In the genomic region with DNA sequence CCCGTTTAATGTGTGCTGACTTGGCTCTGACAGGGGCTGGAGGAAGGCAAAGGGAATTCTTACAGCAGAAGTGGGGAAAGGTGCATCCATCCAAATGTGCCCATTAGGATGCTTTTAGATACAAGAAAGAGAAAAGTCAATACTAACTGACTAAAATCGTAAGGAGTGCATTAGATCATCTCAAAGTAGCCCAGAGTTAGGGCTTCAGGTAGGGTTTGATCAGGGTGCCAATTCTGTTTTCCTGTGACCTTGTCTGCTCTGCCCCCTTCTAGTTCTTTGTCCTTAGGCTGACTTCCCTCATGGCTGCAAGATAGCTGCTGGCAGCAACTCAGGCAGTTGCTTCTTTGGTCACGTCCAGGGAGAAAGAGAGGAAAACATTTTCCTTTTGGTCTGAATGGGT, we compare ENCODE assay signal across 2 cellular contexts.
TF ChIP-seq lines count a peak whose summit lies in the region.

No MANE protein-coding gene starts in this region.

TF ChIP-seq in HepG2, 621 proteins besides CTCF, POLR2A, EP300 and RAD21:
- TF ChIP-seq ZNF329 (CRISPR knock-in tag; IDR thresholded peaks at IDR 0.05; ENCODE audit: low read depth): peak; percentile 97
- no peak for TF ChIP-seq RFXANK (CRISPR knock-in tag; IDR thresholded peaks at IDR 0.05)

TF ChIP-seq in K562, 482 proteins besides CTCF, POLR2A, EP300 and RAD21:
- no peak for TF ChIP-seq EGR1 (conservative IDR thresholded peaks at IDR 0.05)
- TF ChIP-seq, protein P1, sequence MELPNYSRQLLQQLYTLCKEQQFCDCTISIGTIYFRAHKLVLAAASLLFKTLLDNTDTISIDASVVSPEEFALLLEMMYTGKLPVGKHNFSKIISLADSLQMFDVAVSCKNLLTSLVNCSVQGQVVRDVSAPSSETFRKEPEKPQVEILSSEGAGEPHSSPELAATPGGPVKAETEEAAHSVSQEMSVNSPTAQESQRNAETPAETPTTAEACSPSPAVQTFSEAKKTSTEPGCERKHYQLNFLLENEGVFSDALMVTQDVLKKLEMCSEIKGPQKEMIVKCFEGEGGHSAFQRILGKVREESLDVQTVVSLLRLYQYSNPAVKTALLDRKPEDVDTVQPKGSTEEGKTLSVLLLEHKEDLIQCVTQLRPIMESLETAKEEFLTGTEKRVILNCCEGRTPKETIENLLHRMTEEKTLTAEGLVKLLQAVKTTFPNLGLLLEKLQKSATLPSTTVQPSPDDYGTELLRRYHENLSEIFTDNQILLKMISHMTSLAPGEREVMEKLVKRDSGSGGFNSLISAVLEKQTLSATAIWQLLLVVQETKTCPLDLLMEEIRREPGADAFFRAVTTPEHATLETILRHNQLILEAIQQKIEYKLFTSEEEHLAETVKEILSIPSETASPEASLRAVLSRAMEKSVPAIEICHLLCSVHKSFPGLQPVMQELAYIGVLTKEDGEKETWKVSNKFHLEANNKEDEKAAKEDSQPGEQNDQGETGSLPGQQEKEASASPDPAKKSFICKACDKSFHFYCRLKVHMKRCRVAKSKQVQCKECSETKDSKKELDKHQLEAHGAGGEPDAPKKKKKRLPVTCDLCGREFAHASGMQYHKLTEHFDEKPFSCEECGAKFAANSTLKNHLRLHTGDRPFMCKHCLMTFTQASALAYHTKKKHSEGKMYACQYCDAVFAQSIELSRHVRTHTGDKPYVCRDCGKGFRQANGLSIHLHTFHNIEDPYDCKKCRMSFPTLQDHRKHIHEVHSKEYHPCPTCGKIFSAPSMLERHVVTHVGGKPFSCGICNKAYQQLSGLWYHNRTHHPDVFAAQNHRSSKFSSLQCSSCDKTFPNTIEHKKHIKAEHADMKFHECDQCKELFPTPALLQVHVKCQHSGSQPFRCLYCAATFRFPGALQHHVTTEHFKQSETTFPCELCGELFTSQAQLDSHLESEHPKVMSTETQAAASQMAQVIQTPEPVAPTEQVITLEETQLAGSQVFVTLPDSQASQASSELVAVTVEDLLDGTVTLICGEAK (IDR thresholded peaks at IDR 0.05): no peak
- TF ChIP-seq, protein P1 (CRISPR knock-in tag; IDR thresholded peaks at IDR 0.05): no peak
- no peak for TF ChIP-seq TRIM24 (IDR thresholded peaks at IDR 0.05)
- no peak for TF ChIP-seq SIX5 (IDR thresholded peaks at IDR 0.05; ENCODE audit: borderline replicate concordance in 1 of 2, insufficient read depth in 1 of 2, low read depth in 1 of 2, low read length in 2 of 2)
- TF ChIP-seq, protein P2, sequence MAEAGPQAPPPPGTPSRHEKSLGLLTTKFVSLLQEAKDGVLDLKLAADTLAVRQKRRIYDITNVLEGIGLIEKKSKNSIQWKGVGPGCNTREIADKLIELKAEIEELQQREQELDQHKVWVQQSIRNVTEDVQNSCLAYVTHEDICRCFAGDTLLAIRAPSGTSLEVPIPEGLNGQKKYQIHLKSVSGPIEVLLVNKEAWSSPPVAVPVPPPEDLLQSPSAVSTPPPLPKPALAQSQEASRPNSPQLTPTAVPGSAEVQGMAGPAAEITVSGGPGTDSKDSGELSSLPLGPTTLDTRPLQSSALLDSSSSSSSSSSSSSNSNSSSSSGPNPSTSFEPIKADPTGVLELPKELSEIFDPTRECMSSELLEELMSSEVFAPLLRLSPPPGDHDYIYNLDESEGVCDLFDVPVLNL (CRISPR knock-in tag; IDR thresholded peaks at IDR 0.05; ENCODE audit: low read depth): no peak
- TF ChIP-seq RBM25 (IDR thresholded peaks at IDR 0.05; ENCODE audit: low read depth, low read length, severe bottlenecking): peak; percentile 48
